In genomic region chr9:120544441-120544840, GRCh38 we compare ENCODE assay signal across 18 cellular contexts.
"Had no signal": no experiment of that assay in that cellular context is flagged by ENCODE, and none has a peak within 500 bp of the region (broad histone marks: within the 10 kb centered on the region; RNA-seq: fewer than 3 reads in every experiment).

No MANE protein-coding gene starts in this region.

- H3K27me3 ChIP-seq: Peyer's patch had no signal

- H3K9me3 ChIP-seq: Peyer's patch had no signal

- ATAC-seq: activated CD4-positive, CD25-positive, alpha-beta regulatory T cell treated with anti-CD3 and anti-CD28 coated beads, Interleukin-2, amount 50 U/mL, for 24 hours; activated CD8-positive, alpha-beta T cell treated with anti-CD3 and anti-CD28 coated beads for 36 hours had no signal

- H3K4me1 ChIP-seq: Peyer's patch had no signal

- H3K4me3 ChIP-seq: Peyer's patch had no signal

- H3K9ac ChIP-seq: KMS-11 had no signal

- H3K27ac ChIP-seq: KMS-11, Peyer's patch had no signal

- DNase-seq: activated CD4-positive, alpha-beta T cell treated with anti-CD3 and anti-CD28 coated beads for 4 hours; activated CD8-positive, alpha-beta memory T cell treated with anti-CD3 and anti-CD28 coated beads, Interleukin-2, amount 50 U/mL, for 4 hours; activated CD8-positive, alpha-beta T cell treated with anti-CD3 and anti-CD28 coated beads for 36 hours; activated effector memory CD4-positive, alpha-beta T cell treated with Interleukin-2 at 50 U/mL for 16 hours; activated naive CD4-positive, alpha-beta T cell; activated T-cell treated with anti-CD3 and anti-CD28 coated beads, Interleukin-2, amount 50 U/mL, for 1 hour; amniotic stem cell; MM.1S; NCI-H1105; NCI-H1436; NCI-H1694 treated with DMSO at 0.1 percent for 48 hours; NCI-H2081 treated with DMSO at 0.1 percent for 48 hours; NCI-H446; NCI-H524; Peyer's patch; SHP77 had no signal
